ENCODE assay signal across 8 cellular contexts in genomic region chr17:69880591-69881112, GRCh38.
"Had no signal": no experiment of that assay in that cellular context is flagged by ENCODE, and none has a peak within 500 bp of the region (broad histone marks: within the 10 kb centered on the region; RNA-seq: fewer than 3 reads in every experiment).

No MANE protein-coding gene starts in this region.

- FAIRE-seq: H1, H54, HepG2 had no signal

- H3K4me3 ChIP-seq: GM23338 had no signal

- H2AFZ ChIP-seq: GM23338 had no signal

- DNase-seq: H9, HCEC 1CT, KBM-7 had no signal

- ATAC-seq: GM23338, HepG2 had no signal

- H3K4me2 ChIP-seq: GM23338 had no signal

- H3K27ac ChIP-seq: HL-60 had no signal
